18 cellular contexts compared by ENCODE assay signal in genomic region chr17:9178319-9178718, GRCh38.
A peak's percentile ranks its signal among the peaks of the same experiment; 100 is the strongest.
DNase-seq lines count a peak whose midpoint lies in the region; ATAC-seq and TF ChIP-seq lines count a peak whose summit lies in the region.
"Had no signal": no experiment of that assay in that cellular context is flagged by ENCODE, and none has a peak within 500 bp of the region (broad histone marks: within the 10 kb centered on the region; RNA-seq: fewer than 3 reads in every experiment).

No MANE protein-coding gene starts in this region.

- no peaks in the 10 kb centered on the region for H3K79me1 ChIP-seq in H9 (ENCODE audit: insufficient read depth, low read depth, low read length, poor library complexity, severe bottlenecking)

- H3K36me3 Mint-ChIP-seq in H9 (ENCODE audit: insufficient read depth in 1 of 3, low read depth in 3 of 3) = peaks cover 0 to 2% (median 0%) of the 10 kb centered on the region in 3 experiments; a peak in 2 of 7 replicates
- peaks cover 28% of the 10 kb centered on the region for H3K36me3 Mint-ChIP-seq in nephron progenitor cell (ENCODE audit: low read depth)
- no peaks in the 10 kb centered on the region for H3K36me3 Mint-ChIP-seq in osteocyte (ENCODE audit: unreplicated experiment)
- H3K36me3 Mint-ChIP-seq: CD8-positive, alpha-beta T cell had no signal

- H3K79me2 ChIP-seq in H9 (ENCODE audit: insufficient read depth, low read length) = no peaks in the 10 kb centered on the region

- no peaks in the 10 kb centered on the region for H3K9me3 ChIP-seq in H9 (ENCODE audit: control insufficient read depth, low read depth, low read length)
- no peaks in the 10 kb centered on the region for H3K9me3 ChIP-seq in esophagus squamous epithelium

- H3K27ac ChIP-seq in H9 (ENCODE audit: insufficient read length, low read depth, low read length) = no peak overlapping the region
- peak overlapping the region; percentile 2 to 55 (median 10) for H3K27ac ChIP-seq in esophagus squamous epithelium
- H3K27ac ChIP-seq: BLaER1 treated with 17β-estradiol and CSF1 and Interleukin-3, amounts not matched to agents 10 nM and 100 nM; HL-60 had no signal

- peaks cover 0 to 13% (median 0%) of the 10 kb centered on the region in 3 donors for H3K36me3 ChIP-seq in esophagus squamous epithelium
- H3K36me3 ChIP-seq: BLaER1 treated with 17β-estradiol and CSF1 and Interleukin-3, amounts not matched to agents 10 nM and 100 nM had no signal

- WGBS in H9 (ENCODE audit: extremely low coverage, insufficient read length, low lambda C conversion rate) = no CpG with 5 or more reads among the region's 9 CpGs
- 56 to 64% methylated on average over 9 of the region's 9 CpGs for WGBS in esophagus squamous epithelium, 2 donors

- TF ChIP-seq CTCF in H9 (conservative IDR thresholded peaks at IDR 0.05) = no peak
- TF ChIP-seq CTCF in esophagus squamous epithelium (IDR thresholded peaks at IDR 0.05) = no peak
- no peak for TF ChIP-seq CTCF in nephron progenitor cell (IDR thresholded peaks at IDR 0.05)
- TF ChIP-seq CTCF in osteocyte (IDR thresholded peaks at IDR 0.05) = no peak

- H2BK20ac ChIP-seq in H9 (ENCODE audit: low read depth, low read length, poor library complexity, severe bottlenecking) = no peak overlapping the region

- peaks cover 7 to 21% of the 10 kb centered on the region in 2 experiments for H3K4me1 Mint-ChIP-seq in H9
- H3K4me1 Mint-ChIP-seq in nephron progenitor cell = peaks cover 46% of the 10 kb centered on the region
- H3K4me1 Mint-ChIP-seq in osteocyte (ENCODE audit: unreplicated experiment) = peaks cover 9% of the 10 kb centered on the region
- H3K4me1 Mint-ChIP-seq: B cell had no signal

- H3K14ac ChIP-seq in H9 (ENCODE audit: insufficient read depth, low read length) = no peak overlapping the region; the same call in 1 of the 2 replicates

- no peak overlapping the region for H3K9ac ChIP-seq in H9 (ENCODE audit: extremely low read depth, insufficient read length, low read length)
- H3K9ac ChIP-seq: BLaER1 treated with 17β-estradiol and CSF1 and Interleukin-3, amounts not matched to agents 10 nM and 100 nM had no signal

- no peak overlapping the region for H2BK15ac ChIP-seq in H9 (ENCODE audit: low read depth, low read length)

- no peaks in the 10 kb centered on the region for H3K27me3 ChIP-seq in H9 (ENCODE audit: insufficient read depth, low read length)
- no peaks in the 10 kb centered on the region for H3K27me3 ChIP-seq in esophagus squamous epithelium

- no peak overlapping the region for H3K4me3 Mint-ChIP-seq in H9
- peak overlapping the region; percentile 54 for H3K4me3 Mint-ChIP-seq in nephron progenitor cell
- no peak overlapping the region for H3K4me3 Mint-ChIP-seq in osteocyte (ENCODE audit: unreplicated experiment)
- H3K4me3 Mint-ChIP-seq: B cell; CD8-positive, alpha-beta T cell had no signal

- ATAC-seq in sciatic nerve (peak; percentile 53), HG03108 (IDR thresholded peaks at IDR 0.05; ENCODE audit: unreplicated experiment) (no peak), GM19455 (IDR thresholded peaks at IDR 0.05; ENCODE audit: unreplicated experiment) (no peak)
- ATAC-seq: CD8-positive, alpha-beta T cell; GM12878 had no signal

- no peak overlapping the region for H2BK12ac ChIP-seq in H9 (ENCODE audit: insufficient read length, low read depth, low read length)

- H2AFZ ChIP-seq in H9 (ENCODE audit: low read length) = no peak overlapping the region

- H3K27me3 Mint-ChIP-seq in H9 (ENCODE audit: low read depth) (no peaks in the 10 kb centered on the region; the same call in 1 of the 2 replicates), nephron progenitor cell (ENCODE audit: low read depth, poor library complexity) (peaks cover 3% of the 10 kb centered on the region), osteocyte (ENCODE audit: unreplicated experiment) (peaks cover 3% of the 10 kb centered on the region)

- H3K4me2 ChIP-seq in H9 (ENCODE audit: insufficient read depth, insufficient read length, low read length) = no peak overlapping the region
- H3K4me2 ChIP-seq: BLaER1 treated with 17β-estradiol and CSF1 and Interleukin-3, amounts not matched to agents 10 nM and 100 nM had no signal

- H3K18ac ChIP-seq in H9 (ENCODE audit: insufficient read length, low read depth, low read length) = peak overlapping the region; percentile 64

- H3K4me1 ChIP-seq in H9 (ENCODE audit: insufficient read depth, low read length) = no peaks in the 10 kb centered on the region
- peaks cover 21 to 98% (median 26%) of the 10 kb centered on the region in 3 donors for H3K4me1 ChIP-seq in esophagus squamous epithelium

- H3K23me2 ChIP-seq in H9 (ENCODE audit: insufficient read length, low read depth, low read length, poor library complexity, severe bottlenecking) = no peaks in the 10 kb centered on the region

- no peak overlapping the region for H3K56ac ChIP-seq in H9 (ENCODE audit: insufficient read length, low read depth, low read length)

- peak overlapping the region; percentile 78 for H4K5ac ChIP-seq in H9 (ENCODE audit: insufficient read length, low read depth, low read length)

- DNase-seq in H9 (no peak), esophagus squamous epithelium (lab: John Stamatoyannopoulos, UW) (no peak), nephron progenitor cell (no peak), sciatic nerve (ENCODE audit: low spot score) (no peak), osteocyte (ENCODE audit: extremely low spot score, unreplicated experiment) (no peak), hepatic stellate cell (ENCODE audit: low spot score) (no peak)
- DNase-seq: 8988T; Calu3; CD8-positive, alpha-beta T cell; DND-41; EL; HCEC 1CT had no signal

- TF ChIP-seq POLR2A in esophagus squamous epithelium (IDR thresholded peaks at IDR 0.05) = no peak

- H3K9me3 Mint-ChIP-seq in H9 (peaks cover 0 to 2% of the 10 kb centered on the region in 2 experiments; a peak in 2 of 5 replicates), nephron progenitor cell (peaks cover 5% of the 10 kb centered on the region), osteocyte (ENCODE audit: unreplicated experiment) (no peaks in the 10 kb centered on the region)
- H3K9me3 Mint-ChIP-seq: CD8-positive, alpha-beta T cell had no signal

- H3K4ac ChIP-seq in H9 (ENCODE audit: low read depth, low read length) = no peak overlapping the region

- H4K91ac ChIP-seq in H9 (ENCODE audit: insufficient read length, low read depth, low read length) = no peak overlapping the region

- no peak overlapping the region for H3K23ac ChIP-seq in H9 (ENCODE audit: insufficient read length, low read depth, low read length)

- no peak overlapping the region for H3K4me3 ChIP-seq in esophagus squamous epithelium
- H3K4me3 ChIP-seq: BLaER1 treated with 17β-estradiol and CSF1 and Interleukin-3, amounts not matched to agents 10 nM and 100 nM; GM12878 had no signal

- H2BK5ac ChIP-seq in H9 (ENCODE audit: insufficient read length, low read length) = no peak overlapping the region

- H4K20me1 ChIP-seq in H9 (ENCODE audit: control insufficient read depth, insufficient read depth, insufficient read length) = no peaks in the 10 kb centered on the region

- H4K8ac ChIP-seq in H9 (replicated peaks; ENCODE audit: insufficient read length, low read depth, low read length) = no peak overlapping the region

- intact Hi-C loops in esophagus squamous epithelium (cut with DNase I) = no loop called here
- intact Hi-C loops in sciatic nerve (cut with DNase I) = no loop called here

- no peak overlapping the region for H2AK5ac ChIP-seq in H9 (ENCODE audit: insufficient read length, low read length)

- peak overlapping the region in 1 of 3 experiments; percentile 41; a peak in 1 of 7 replicates for H3K27ac Mint-ChIP-seq in H9
- H3K27ac Mint-ChIP-seq in nephron progenitor cell = no peak overlapping the region
- no peak overlapping the region for H3K27ac Mint-ChIP-seq in osteocyte (ENCODE audit: unreplicated experiment)
- H3K27ac Mint-ChIP-seq: B cell; CD8-positive, alpha-beta T cell had no signal

- no peak overlapping the region for H2BK120ac ChIP-seq in H9 (ENCODE audit: low read depth, low read length, poor library complexity, severe bottlenecking)

- no peak overlapping the region for H3T11ph ChIP-seq in H9 (ENCODE audit: low read length)
